ENCODE assay signal across 11 cellular contexts in the genomic region with DNA sequence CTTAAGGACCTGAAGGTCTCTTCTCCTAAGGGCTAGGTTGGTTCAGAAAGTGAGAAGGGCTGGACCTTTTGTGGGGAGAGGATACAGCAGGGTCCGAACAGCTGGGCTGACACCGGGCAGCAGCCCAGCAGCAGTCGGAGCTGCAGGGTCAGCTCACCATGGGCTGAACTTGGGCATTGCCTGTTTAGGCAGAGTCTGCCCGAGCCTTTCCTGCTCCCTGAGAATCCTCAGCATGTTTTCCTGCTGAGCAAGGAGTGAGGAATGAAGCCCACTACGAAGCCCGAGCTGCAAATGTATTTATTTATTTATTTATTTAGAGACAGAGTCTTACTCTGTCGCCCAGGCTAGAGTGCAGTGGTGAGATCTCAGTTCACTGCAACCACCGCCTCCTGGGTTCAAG.
DNase-seq lines count a peak whose midpoint lies in the region; ATAC-seq, FAIRE-seq and TF ChIP-seq lines count a peak whose summit lies in the region.
"Had no signal": no experiment of that assay in that cellular context is flagged by ENCODE, and none has a peak within 500 bp of the region (broad histone marks: within the 10 kb centered on the region; RNA-seq: fewer than 3 reads in every experiment).

No MANE protein-coding gene starts in this region.

- no peak overlapping the region for H3K4me2 ChIP-seq in H9 (ENCODE audit: insufficient read depth, insufficient read length, low read length)

- no peak overlapping the region for H3K23ac ChIP-seq in H9 (ENCODE audit: insufficient read length, low read depth, low read length)

- H3K36me3 Mint-ChIP-seq in H9 (ENCODE audit: insufficient read depth in 1 of 3, low read depth in 3 of 3), result no peaks in the 10 kb centered on the region
- peaks cover 15% of the 10 kb centered on the region for H3K36me3 Mint-ChIP-seq in stimulated activated memory B cell treated with anti-CD40 and anti-IgM and Interleukin-4, amounts not matched to agents 10 μg/mL and 1 μg/mL and 100 μg/mL, for 72 hours
- H3K36me3 Mint-ChIP-seq in activated CD4-positive, alpha-beta memory T cell treated with anti-CD3 and anti-CD28 coated beads for 36 hours, result peaks cover 13% of the 10 kb centered on the region

- H3K23me2 ChIP-seq in H9 (ENCODE audit: insufficient read length, low read depth, low read length, poor library complexity, severe bottlenecking), result no peaks in the 10 kb centered on the region

- H2BK120ac ChIP-seq in H9 (ENCODE audit: low read depth, low read length, poor library complexity, severe bottlenecking), result no peak overlapping the region

- H3K4me1 ChIP-seq in H9 (ENCODE audit: insufficient read depth, low read length), result peaks cover 2% of the 10 kb centered on the region; the same call in 1 of the 2 replicates
- H3K4me1 ChIP-seq in kidney (ENCODE audit: control insufficient read depth in 1 of 2, insufficient read depth in 1 of 2, low read depth in 1 of 2, low read length in 2 of 2), result peaks cover 9 to 16% of the 10 kb centered on the region in 2 donors

- no CpG with 5 or more reads among the region's 8 CpGs for WGBS in H9 (ENCODE audit: extremely low coverage, insufficient read length, low lambda C conversion rate)

- CTCF ChIA-PET in activated CD4-positive, alpha-beta memory T cell treated with anti-CD3 and anti-CD28 coated beads for 36 hours (lab: Charles Lee), result interaction anchor here (0.9 to 1.7 kb wide), 3 partner anchors 29 to 101 kb away, joined by 3 to 5 read pairs (median 3); no protein-coding TSS in a partner anchor

- no peak overlapping the region for H3K4me3 ChIP-seq in kidney (ENCODE audit: low read length in 2 of 2)
- H3K4me3 ChIP-seq: SK-N-MC had no signal

- no peak overlapping the region for H3K27ac ChIP-seq in H9 (ENCODE audit: insufficient read length, low read depth, low read length)
- peak overlapping the region; percentile 41 for H3K27ac ChIP-seq in angular gyrus (ENCODE audit: low read depth, low read length)
- peak overlapping the region; percentile 18 to 79 for H3K27ac ChIP-seq in kidney (ENCODE audit: low read depth in 2 of 2, low read length in 2 of 2)
- H3K27ac ChIP-seq: SK-N-MC had no signal

- POLR2A ChIA-PET in activated CD4-positive, alpha-beta memory T cell treated with anti-CD3 and anti-CD28 coated beads for 36 hours (lab: Charles Lee), result no interaction called here

- H3K14ac ChIP-seq in H9 (ENCODE audit: insufficient read depth, low read length), result peak overlapping the region; percentile 72; the same call in 1 of the 2 replicates

- H2BK15ac ChIP-seq in H9 (ENCODE audit: low read depth, low read length), result no peak overlapping the region

- no peak overlapping the region for H4K5ac ChIP-seq in H9 (ENCODE audit: insufficient read length, low read depth, low read length)

- TF ChIP-seq CTCF in H9 (conservative IDR thresholded peaks at IDR 0.05) (no peak), kidney (IDR thresholded peaks at IDR 0.05; ENCODE audit: borderline replicate concordance, extremely low read depth, insufficient read depth) (no peak)

- H4K20me1 ChIP-seq in H9 (ENCODE audit: control insufficient read depth, insufficient read depth, insufficient read length), result no peaks in the 10 kb centered on the region

- DNase-seq in H9, result no peak
- no peak for DNase-seq in kidney
- no peak for DNase-seq in COR-L47 (lab: John Stamatoyannopoulos, UW)
- DNase-seq in activated CD4-positive, alpha-beta memory T cell treated with anti-CD3 and anti-CD28 coated beads for 36 hours, result no peak
- no peak for DNase-seq in stimulated activated CD4-positive, alpha-beta T cell treated with anti-CD3 and anti-CD28 coated beads, Interleukin-1b, Interleukin-23, amount 100 ng/mL, for 48 hours
- DNase-seq: activated gamma-delta T cell, H7 had no signal

- peak overlapping the region in 2 of 3 experiments; percentile 7 to 16; a peak in 3 of 7 replicates for H3K27ac Mint-ChIP-seq in H9
- peak overlapping the region; percentile 80 for H3K27ac Mint-ChIP-seq in stimulated activated memory B cell treated with anti-CD40 and anti-IgM and Interleukin-4, amounts not matched to agents 10 μg/mL and 1 μg/mL and 100 μg/mL, for 72 hours
- no peak overlapping the region for H3K27ac Mint-ChIP-seq in activated CD4-positive, alpha-beta memory T cell treated with anti-CD3 and anti-CD28 coated beads for 36 hours

- H3K9me3 Mint-ChIP-seq in H9, result no peaks in the 10 kb centered on the region
- peaks cover 12% of the 10 kb centered on the region for H3K9me3 Mint-ChIP-seq in stimulated activated memory B cell treated with anti-CD40 and anti-IgM and Interleukin-4, amounts not matched to agents 10 μg/mL and 1 μg/mL and 100 μg/mL, for 72 hours
- peaks cover 2% of the 10 kb centered on the region for H3K9me3 Mint-ChIP-seq in activated CD4-positive, alpha-beta memory T cell treated with anti-CD3 and anti-CD28 coated beads for 36 hours

- H2BK12ac ChIP-seq in H9 (ENCODE audit: insufficient read length, low read depth, low read length), result no peak overlapping the region

- no peak for FAIRE-seq in kidney (lab: Jason Lieb, UNC)

- H3K9me3 ChIP-seq in H9 (ENCODE audit: control insufficient read depth, low read depth, low read length) (no peaks in the 10 kb centered on the region), kidney (ENCODE audit: control insufficient read depth in 1 of 2, low read length in 2 of 2) (no peaks in the 10 kb centered on the region)

- no peak overlapping the region for H2AFZ ChIP-seq in H9 (ENCODE audit: low read length)

- H3K36me3 ChIP-seq in kidney (ENCODE audit: control insufficient read depth in 1 of 2, insufficient read depth in 2 of 2, low read length in 2 of 2), result no peaks in the 10 kb centered on the region

- no peak overlapping the region for H3K18ac ChIP-seq in H9 (ENCODE audit: insufficient read length, low read depth, low read length)

- no peak overlapping the region for H3K4me3 Mint-ChIP-seq in H9
- no peak overlapping the region for H3K4me3 Mint-ChIP-seq in stimulated activated memory B cell treated with anti-CD40 and anti-IgM and Interleukin-4, amounts not matched to agents 10 μg/mL and 1 μg/mL and 100 μg/mL, for 72 hours
- no peak overlapping the region for H3K4me3 Mint-ChIP-seq in activated CD4-positive, alpha-beta memory T cell treated with anti-CD3 and anti-CD28 coated beads for 36 hours

- H2BK20ac ChIP-seq in H9 (ENCODE audit: low read depth, low read length, poor library complexity, severe bottlenecking), result no peak overlapping the region

- H3K27me3 ChIP-seq in H9 (ENCODE audit: insufficient read depth, low read length), result no peaks in the 10 kb centered on the region

- H3K79me2 ChIP-seq in H9 (ENCODE audit: insufficient read depth, low read length), result no peaks in the 10 kb centered on the region

- H3K4me1 Mint-ChIP-seq in H9, result peaks cover 12 to 32% of the 10 kb centered on the region in 2 experiments
- peaks cover 34% of the 10 kb centered on the region for H3K4me1 Mint-ChIP-seq in stimulated activated memory B cell treated with anti-CD40 and anti-IgM and Interleukin-4, amounts not matched to agents 10 μg/mL and 1 μg/mL and 100 μg/mL, for 72 hours
- peaks cover 45% of the 10 kb centered on the region for H3K4me1 Mint-ChIP-seq in activated CD4-positive, alpha-beta memory T cell treated with anti-CD3 and anti-CD28 coated beads for 36 hours (ENCODE audit: low read depth)

- H2AK5ac ChIP-seq in H9 (ENCODE audit: insufficient read length, low read length), result no peak overlapping the region

- no peak overlapping the region for H3K9ac ChIP-seq in H9 (ENCODE audit: extremely low read depth, insufficient read length, low read length)
- H3K9ac ChIP-seq in kidney (ENCODE audit: low read length in 2 of 2), result peak overlapping the region in 1 of 2 donors; percentile 59

- H3K79me1 ChIP-seq in H9 (ENCODE audit: insufficient read depth, low read depth, low read length, poor library complexity, severe bottlenecking), result peaks cover 4% of the 10 kb centered on the region

- intact Hi-C loops in kidney (cut with DNase I), result no loop called here
- intact Hi-C loops in activated CD4-positive, alpha-beta memory T cell treated with anti-CD3 and anti-CD28 coated beads for 36 hours (cut with micrococcal nuclease), result no loop called here

- no peak overlapping the region for H4K8ac ChIP-seq in H9 (replicated peaks; ENCODE audit: insufficient read length, low read depth, low read length)

- H3T11ph ChIP-seq in H9 (ENCODE audit: low read length), result no peak overlapping the region

- H3K27me3 Mint-ChIP-seq in H9 (ENCODE audit: low read depth), result no peaks in the 10 kb centered on the region
- no peaks in the 10 kb centered on the region for H3K27me3 Mint-ChIP-seq in stimulated activated memory B cell treated with anti-CD40 and anti-IgM and Interleukin-4, amounts not matched to agents 10 μg/mL and 1 μg/mL and 100 μg/mL, for 72 hours
- no peaks in the 10 kb centered on the region for H3K27me3 Mint-ChIP-seq in activated CD4-positive, alpha-beta memory T cell treated with anti-CD3 and anti-CD28 coated beads for 36 hours

- no peak overlapping the region for H4K91ac ChIP-seq in H9 (ENCODE audit: insufficient read length, low read depth, low read length)

- peak overlapping the region; percentile 1 for H2BK5ac ChIP-seq in H9 (ENCODE audit: insufficient read length, low read length)

- H3K56ac ChIP-seq in H9 (ENCODE audit: insufficient read length, low read depth, low read length), result no peak overlapping the region

- no peak overlapping the region for H3K4ac ChIP-seq in H9 (ENCODE audit: low read depth, low read length)

- ATAC-seq in stimulated activated memory B cell treated with anti-CD40 and anti-IgM and Interleukin-4, amounts not matched to agents 10 μg/mL and 1 μg/mL and 100 μg/mL, for 72 hours, result no peak
- ATAC-seq in HG02678 (IDR thresholded peaks at IDR 0.05; ENCODE audit: unreplicated experiment), result no peak
